ENCODE assay signal across 8 cellular contexts in genomic region chr14:59870277-59871165, GRCh38. TPM values are rescaled to one million over a fixed set of nuclear protein-coding genes. Genes with fewer than 3 reads are reported as not detected.
A peak's percentile ranks its signal among the peaks of the same experiment; 100 is the strongest.
DNase-seq lines count a peak whose midpoint lies in the region; ATAC-seq and TF ChIP-seq lines count a peak whose summit lies in the region.

RTN1 (minus strand) TSS chr14:59870776; CDS start chr14:59870630, 146 bp downstream.

- DNase-seq in NCI-H2081 (lab: John Stamatoyannopoulos, UW) (peak; percentile 64 to 68), NCI-H2081 treated with DMSO at 0.1 percent for 48 hours (lab: John Stamatoyannopoulos, UW) (no peak), NCI-H2107 treated with DMSO at 0.1 percent for 48 hours (lab: John Stamatoyannopoulos, UW; ENCODE audit: unreplicated experiment) (peak; percentile 93), esophagus muscularis mucosa (ENCODE audit: extremely low spot score) (no peak), thyroid gland (peak; percentile 67 to 70)

- WGBS in esophagus muscularis mucosa = 0% methylated on average over 25 of the region's 84 CpGs
- WGBS in thyroid gland, 2 donors = 1% methylated on average over 35 to 40 of the region's 84 CpGs

- peak within 1 kb of the TSS; percentile 61 for H3K4me3 ChIP-seq in WI38 (ENCODE audit: low read depth, low read length)
- peak within 1 kb of the TSS; percentile 60 to 74 (median 66) for H3K4me3 ChIP-seq in esophagus muscularis mucosa
- H3K4me3 ChIP-seq in mononuclear cell (ENCODE audit: low read length) = peak within 1 kb of the TSS; percentile 47
- peak within 1 kb of the TSS; percentile 1 to 56 (median 40) for H3K4me3 ChIP-seq in thyroid gland (replicated peaks in 1 of 3)

- TF ChIP-seq POLR2A in esophagus muscularis mucosa (IDR thresholded peaks at IDR 0.05; ENCODE audit: low read depth) (no peak), thyroid gland (IDR thresholded peaks at IDR 0.05) (peak in 1 of 2 donors; percentile 50)

- TF ChIP-seq CTCF in WI38 (IDR thresholded peaks at IDR 0.05; ENCODE audit: low read depth, low read length) = no peak
- no peak for TF ChIP-seq CTCF in esophagus muscularis mucosa (IDR thresholded peaks at IDR 0.05)
- TF ChIP-seq CTCF in thyroid gland (IDR thresholded peaks at IDR 0.05) = no peak

- H3K9me3 ChIP-seq in esophagus muscularis mucosa = no peaks in the 10 kb centered on the region
- H3K9me3 ChIP-seq in mononuclear cell (ENCODE audit: low read depth, low read length) = no peaks in the 10 kb centered on the region
- H3K9me3 ChIP-seq in thyroid gland = no peaks in the 10 kb centered on the region

- peak within 1 kb of the TSS; percentile 18 to 61 (median 34) for H3K27ac ChIP-seq in esophagus muscularis mucosa (replicated peaks in 1 of 4)
- peak within 1 kb of the TSS in 2 of 3 donors; percentile 10 to 23 for H3K27ac ChIP-seq in thyroid gland

- intact Hi-C loops in esophagus muscularis mucosa (cut with DNase I) (no loop called here), thyroid gland (cut with DNase I) (no loop called here)

- peaks cover 0 to 42% (median 12%) of the 10 kb centered on the region in 4 donors for H3K27me3 ChIP-seq in esophagus muscularis mucosa
- peaks cover 52% of the 10 kb centered on the region for H3K27me3 ChIP-seq in mononuclear cell (ENCODE audit: insufficient read depth, low read length)
- no peaks in the 10 kb centered on the region for H3K27me3 ChIP-seq in thyroid gland

- peak; percentile 38 for ATAC-seq in HG02623 (IDR thresholded peaks at IDR 0.05; ENCODE audit: unreplicated experiment)

- no peaks in the 10 kb centered on the region for H3K36me3 ChIP-seq in esophagus muscularis mucosa
- H3K36me3 ChIP-seq in thyroid gland = no peaks in the 10 kb centered on the region

- no peak for TF ChIP-seq EP300 in esophagus muscularis mucosa (IDR thresholded peaks at IDR 0.05)

- H3K4me1 ChIP-seq in esophagus muscularis mucosa (peaks cover 15 to 24% (median 20%) of the 10 kb centered on the region in 4 donors), mononuclear cell (ENCODE audit: insufficient read depth, low read length) (peaks cover 17% of the 10 kb centered on the region), thyroid gland (peaks cover 10 to 15% of the 10 kb centered on the region in 2 donors)

RNA-seq across cellular contexts. Expression of gene RTN1, which starts in this region (rescaled TPM):
- total RNA-seq in esophagus muscularis mucosa = 10 to 100 TPM in 2 of 4 donors, 1 to 10 TPM in 2; 2.9 to 13.6 (median 9.2) TPM
- 8.0 TPM for total RNA-seq in mononuclear cell
- total RNA-seq in thyroid gland = 10 to 100 TPM in 2 of 4 donors, 1 to 10 TPM in 2; 3.8 to 20.8 (median 9.6) TPM

Comparison
In these comparisons a context has a peak if more than half of its experiments do, and no peak if none do; other contexts are left out.
1. DNase-seq: peak in NCI-H2081 (2 of 2), NCI-H2107 treated with DMSO at 0.1 percent for 48 hours (single experiment) and thyroid gland (2 of 2); none in NCI-H2081 treated with DMSO at 0.1 percent for 48 hours (single experiment) and esophagus muscularis mucosa (single experiment).
2. Peak in every context shown above with its lines, with median percentiles within 50 percentile points of each other: H3K4me3 ChIP-seq.